Comparison of ENCODE assay signal across 15 cellular contexts in genomic region chr7:32037650-32038198, GRCh38. TPM values are rescaled to one million over a fixed set of nuclear protein-coding genes. Genes with fewer than 3 reads are reported as not detected.
DNase-seq lines count a peak whose midpoint lies in the region; ATAC-seq lines count a peak whose summit lies in the region.
"Had no signal": no experiment of that assay in that cellular context is flagged by ENCODE, and none has a peak within 500 bp of the region (broad histone marks: within the 10 kb centered on the region; RNA-seq: fewer than 3 reads in every experiment).

No MANE protein-coding gene starts in this region.

- no peaks in the 10 kb centered on the region for H3K4me1 Mint-ChIP-seq in immature natural killer cell

- H3K9me3 Mint-ChIP-seq in immature natural killer cell, result peaks cover 0 to 8% (median under 1%) of the 10 kb centered on the region in 6 donors
- H3K9me3 Mint-ChIP-seq: activated CD8-positive, alpha-beta T cell treated with anti-CD3 and anti-CD28 coated beads for 36 hours had no signal

- DNase-seq in globus pallidus (ENCODE audit: low spot score) (no peak), GF-D8 (lab: John Stamatoyannopoulos, UW) (no peak), immature natural killer cell (no peak), hypothalamus (lab: John Stamatoyannopoulos, UW) (no peak)
- DNase-seq: activated CD8-positive, alpha-beta T cell treated with anti-CD3 and anti-CD28 coated beads for 36 hours; colonic mucosa; NCI-H2171 treated with DMSO at 0.1 percent for 48 hours; right lobe of liver; upper lobe of left lung had no signal

- peaks cover 0 to 2% (median 0%) of the 10 kb centered on the region in 3 donors for H3K36me3 Mint-ChIP-seq in immature natural killer cell
- H3K36me3 Mint-ChIP-seq: activated naive CD8-positive, alpha-beta T cell had no signal

- no peak overlapping the region for H3K27ac Mint-ChIP-seq in immature natural killer cell
- H3K27ac Mint-ChIP-seq: activated CD8-positive, alpha-beta T cell treated with anti-CD3 and anti-CD28 coated beads for 36 hours; activated naive CD8-positive, alpha-beta T cell had no signal

- ATAC-seq in GM18520 (IDR thresholded peaks at IDR 0.05; ENCODE audit: unreplicated experiment) (peak; percentile 90), GM21381 (IDR thresholded peaks at IDR 0.05; ENCODE audit: unreplicated experiment) (peak; percentile 69), HG02970 (IDR thresholded peaks at IDR 0.05; ENCODE audit: low FRiP score, unreplicated experiment) (peak; percentile 76), HG03565 (IDR thresholded peaks at IDR 0.05; ENCODE audit: unreplicated experiment) (peak; percentile 85)
- ATAC-seq: activated CD8-positive, alpha-beta T cell treated with anti-CD3 and anti-CD28 coated beads for 36 hours; Panc1; right lobe of liver had no signal

- H3K4me3 Mint-ChIP-seq in immature natural killer cell, result no peak overlapping the region
- H3K4me3 Mint-ChIP-seq: activated CD8-positive, alpha-beta T cell treated with anti-CD3 and anti-CD28 coated beads for 36 hours; activated naive CD8-positive, alpha-beta T cell had no signal

- peaks cover 0 to 5% (median 3%) of the 10 kb centered on the region in 3 donors for H3K27me3 Mint-ChIP-seq in immature natural killer cell (ENCODE audit: low read depth in 3 of 3)
- H3K27me3 Mint-ChIP-seq: activated CD8-positive, alpha-beta T cell treated with anti-CD3 and anti-CD28 coated beads for 36 hours; activated naive CD8-positive, alpha-beta T cell had no signal

RNA-seq across cellular contexts. Expression of gene PDE1C, which starts 32.5 kb away (rescaled TPM):
- polyA plus RNA-seq in immature natural killer cell, result under 1 TPM in 1 of 3 donors, not detected in 2; 0.09 TPM
